In genomic region chr1:22385537-22385936, GRCh38 we compare ENCODE assay signal across 30 cellular contexts.
"Had no signal": no experiment of that assay in that cellular context is flagged by ENCODE, and none has a peak within 500 bp of the region (broad histone marks: within the 10 kb centered on the region; RNA-seq: fewer than 3 reads in every experiment).

No MANE protein-coding gene starts in this region.

- FAIRE-seq: astrocyte had no signal

- H3K4me3 ChIP-seq: adrenal gland, ascending aorta, body of pancreas, breast epithelium, cardiac muscle cell had no signal

- H3K4me1 ChIP-seq: adrenal gland, ascending aorta, body of pancreas, breast epithelium had no signal

- ATAC-seq: activated naive CD4-positive, alpha-beta T cell treated with anti-CD3 and anti-CD28 coated beads, Interleukin-2, amount 50 U/mL, for 72 hours; activated naive CD8-positive, alpha-beta T cell treated with anti-CD3 and anti-CD28 coated beads, Interleukin-2, amount 50 U/mL, for 24 hours; activated T-cell treated with anti-CD3 and anti-CD28 coated beads, Interleukin-2, amount 50 U/mL, for 4 hours; activated T-cell treated with anti-CD3 and anti-CD28 coated beads, Interleukin-2, amount 50 U/mL, for 72 hours; activated T-helper 17 cell treated with anti-CD3 and anti-CD28 coated beads, Interleukin-2, amount 50 U/mL, for 72 hours; body of pancreas had no signal

- H3K9me3 ChIP-seq: adrenal gland, ascending aorta, body of pancreas, breast epithelium had no signal

- H3K27ac ChIP-seq: adrenal gland, ascending aorta, body of pancreas, brain microvascular endothelial cell, breast epithelium, cardiac muscle cell had no signal

- DNase-seq: activated effector memory CD4-positive, alpha-beta T cell treated with anti-CD3 and anti-CD28 coated beads, Interleukin-2, amount 50 U/mL, for 16 hours; activated effector memory CD4-positive, alpha-beta T cell treated with Interleukin-2 at 50 U/mL for 16 hours; activated gamma-delta T cell; activated gamma-delta T cell treated with Interleukin-2 at 50 U/mL for 16 hours; activated naive CD4-positive, alpha-beta T cell; activated naive CD4-positive, alpha-beta T cell treated with anti-CD3 and anti-CD28 coated beads for 36 hours; activated naive CD4-positive, alpha-beta T cell treated with anti-CD3 and anti-CD28 coated beads, Interleukin-2, amount 50 U/mL, for 16 hours; activated naive CD4-positive, alpha-beta T cell treated with Interleukin-2 at 50 U/mL for 16 hours; activated naive CD8-positive, alpha-beta T cell treated with anti-CD3 and anti-CD28 coated beads for 36 hours; activated naive CD8-positive, alpha-beta T cell treated with anti-CD3 and anti-CD28 coated beads, Interleukin-2, amount 10 ng/mL, durations not matched to agents 7 days and 5 days; activated naive CD8-positive, alpha-beta T cell treated with anti-CD3 and anti-CD28 coated beads, Interleukin-2, amount 50 U/mL, for 24 hours; activated T-cell treated with anti-CD3 and anti-CD28 coated beads, Interleukin-2, amount 50 U/mL, for 24 hours; activated T-cell treated with anti-CD3 and anti-CD28 coated beads, Interleukin-2, amount 50 U/mL, for 4 hours; activated T-cell treated with anti-CD3 and anti-CD28 coated beads, Interleukin-2, amount 50 U/mL, for 48 hours; activated T-cell treated with anti-CD3 and anti-CD28 coated beads, Interleukin-2, amount 50 U/mL, for 72 hours; adrenal gland; amniotic stem cell; amygdala; anterior cingulate cortex; body of pancreas; brain microvascular endothelial cell; caudate nucleus; central memory CD4-positive, alpha-beta T cell; cerebellar nuclear complex had no signal

- H3K27me3 ChIP-seq: adrenal gland, ascending aorta, body of pancreas, brain microvascular endothelial cell, breast epithelium had no signal

- H3K36me3 ChIP-seq: adrenal gland, ascending aorta, brain microvascular endothelial cell, breast epithelium, cardiac muscle cell had no signal
